ENCODE assay signal across 15 cellular contexts in the genomic region with DNA sequence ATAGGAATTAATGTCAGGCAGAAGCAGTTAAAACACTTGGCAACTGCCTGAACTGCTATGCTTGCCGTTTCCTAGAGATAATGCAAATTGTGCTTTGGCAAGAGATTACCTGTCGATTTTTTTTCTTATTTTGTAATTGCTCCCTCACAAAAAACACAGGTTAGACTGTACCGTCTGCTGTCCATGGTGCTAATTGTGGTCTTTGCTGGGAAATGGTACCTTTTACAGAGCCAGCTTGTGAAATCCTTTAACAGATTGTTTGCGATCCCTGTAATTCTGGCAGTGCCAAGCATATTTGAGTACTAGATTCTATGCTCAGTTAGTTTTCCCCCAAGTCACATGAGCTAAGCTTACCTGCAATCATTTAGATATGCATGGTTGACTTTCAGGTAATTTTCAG.
DNase-seq lines count a peak whose midpoint lies in the region; TF ChIP-seq lines count a peak whose summit lies in the region.
"Had no signal": no experiment of that assay in that cellular context is flagged by ENCODE, and none has a peak within 500 bp of the region (broad histone marks: within the 10 kb centered on the region; RNA-seq: fewer than 3 reads in every experiment).

No MANE protein-coding gene starts in this region.

- CTCF ChIA-PET in activated CD4-positive, alpha-beta memory T cell treated with anti-CD3 and anti-CD28 coated beads for 36 hours (lab: Charles Lee): no interaction called here

- peaks cover 22% of the 10 kb centered on the region for H3K4me1 Mint-ChIP-seq in neural crest cell
- no peaks in the 10 kb centered on the region for H3K4me1 Mint-ChIP-seq in activated CD4-positive, alpha-beta memory T cell treated with anti-CD3 and anti-CD28 coated beads for 36 hours (ENCODE audit: low read depth)
- H3K4me1 Mint-ChIP-seq: activated CD8-positive, alpha-beta memory T cell treated with anti-CD3 and anti-CD28 coated beads, Interleukin-2, amount 10 ng/mL, durations not matched to agents 7 days and 5 days; activated naive CD8-positive, alpha-beta T cell treated with anti-CD3 and anti-CD28 coated beads, Interleukin-2, amount 10 ng/mL, durations not matched to agents 7 days and 5 days; CD8-positive, alpha-beta memory T cell had no signal

- H3K27ac Mint-ChIP-seq in neural crest cell (ENCODE audit: unreplicated experiment): no peak overlapping the region
- no peak overlapping the region for H3K27ac Mint-ChIP-seq in activated CD4-positive, alpha-beta memory T cell treated with anti-CD3 and anti-CD28 coated beads for 36 hours
- H3K27ac Mint-ChIP-seq: activated CD8-positive, alpha-beta memory T cell treated with anti-CD3 and anti-CD28 coated beads, Interleukin-2, amount 10 ng/mL, durations not matched to agents 7 days and 5 days; activated naive CD8-positive, alpha-beta T cell treated with anti-CD3 and anti-CD28 coated beads, Interleukin-2, amount 10 ng/mL, durations not matched to agents 7 days and 5 days; CD8-positive, alpha-beta memory T cell had no signal

- no peak overlapping the region for H3K4me3 Mint-ChIP-seq in neural crest cell
- H3K4me3 Mint-ChIP-seq in activated CD4-positive, alpha-beta memory T cell treated with anti-CD3 and anti-CD28 coated beads for 36 hours: no peak overlapping the region
- H3K4me3 Mint-ChIP-seq: activated CD8-positive, alpha-beta memory T cell treated with anti-CD3 and anti-CD28 coated beads, Interleukin-2, amount 10 ng/mL, durations not matched to agents 7 days and 5 days; activated naive CD8-positive, alpha-beta T cell treated with anti-CD3 and anti-CD28 coated beads, Interleukin-2, amount 10 ng/mL, durations not matched to agents 7 days and 5 days; CD8-positive, alpha-beta memory T cell had no signal

- intact Hi-C loops in activated CD4-positive, alpha-beta memory T cell treated with anti-CD3 and anti-CD28 coated beads for 36 hours (cut with micrococcal nuclease): no loop called here

- TF ChIP-seq CTCF in neural crest cell (conservative IDR thresholded peaks at IDR 0.05): no peak

- DNase-seq in NCI-H1092 treated with DMSO at 0.1 percent for 48 hours (lab: John Stamatoyannopoulos, UW) (peak; percentile 4), NCI-H1092 (lab: John Stamatoyannopoulos, UW) (no peak), NCI-H2081 (lab: John Stamatoyannopoulos, UW) (peak; percentile 83 to 97), amniotic epithelial cell (ENCODE audit: low read depth) (peak; percentile 37), neural crest cell (ENCODE audit: low read depth, low spot score) (peak; percentile 2)
- no peak for DNase-seq in activated CD4-positive, alpha-beta memory T cell treated with anti-CD3 and anti-CD28 coated beads for 36 hours
- no peak for DNase-seq in stimulated activated CD4-positive, alpha-beta T cell treated with anti-CD3 and anti-CD28 coated beads, Interleukin-1b, Interleukin-23, amount 100 ng/mL, for 48 hours
- no peak for DNase-seq in activated effector memory CD4-positive, alpha-beta T cell treated with Interleukin-2 at 50 U/mL for 16 hours
- DNase-seq: activated CD8-positive, alpha-beta memory T cell treated with anti-CD3 and anti-CD28 coated beads, Interleukin-2, amount 10 ng/mL, durations not matched to agents 7 days and 5 days; activated naive CD8-positive, alpha-beta T cell treated with anti-CD3 and anti-CD28 coated beads, Interleukin-2, amount 10 ng/mL, durations not matched to agents 7 days and 5 days; CD8-positive, alpha-beta memory T cell; colonic mucosa; NCI-H226; ovary; stimulated activated CD4-positive, alpha-beta T cell treated with anti-CD3 and anti-CD28 coated beads, Interleukin-12 subunit alpha, Interleukin-12 subunit beta, amount 100 ng/mL, for 4 hours had no signal

- no peaks in the 10 kb centered on the region for H3K36me3 Mint-ChIP-seq in neural crest cell (ENCODE audit: low read depth)
- H3K36me3 Mint-ChIP-seq in activated CD4-positive, alpha-beta memory T cell treated with anti-CD3 and anti-CD28 coated beads for 36 hours: no peaks in the 10 kb centered on the region
- H3K36me3 Mint-ChIP-seq: activated CD8-positive, alpha-beta memory T cell treated with anti-CD3 and anti-CD28 coated beads, Interleukin-2, amount 10 ng/mL, durations not matched to agents 7 days and 5 days; activated naive CD8-positive, alpha-beta T cell treated with anti-CD3 and anti-CD28 coated beads, Interleukin-2, amount 10 ng/mL, durations not matched to agents 7 days and 5 days; CD8-positive, alpha-beta memory T cell had no signal

- H3K9me3 Mint-ChIP-seq in neural crest cell: no peaks in the 10 kb centered on the region
- peaks cover 7% of the 10 kb centered on the region for H3K9me3 Mint-ChIP-seq in activated CD4-positive, alpha-beta memory T cell treated with anti-CD3 and anti-CD28 coated beads for 36 hours

- H3K27me3 Mint-ChIP-seq in neural crest cell (ENCODE audit: low read depth): no peaks in the 10 kb centered on the region
- no peaks in the 10 kb centered on the region for H3K27me3 Mint-ChIP-seq in activated CD4-positive, alpha-beta memory T cell treated with anti-CD3 and anti-CD28 coated beads for 36 hours
- H3K27me3 Mint-ChIP-seq: activated CD8-positive, alpha-beta memory T cell treated with anti-CD3 and anti-CD28 coated beads, Interleukin-2, amount 10 ng/mL, durations not matched to agents 7 days and 5 days; activated naive CD8-positive, alpha-beta T cell treated with anti-CD3 and anti-CD28 coated beads, Interleukin-2, amount 10 ng/mL, durations not matched to agents 7 days and 5 days; CD8-positive, alpha-beta memory T cell had no signal

- POLR2A ChIA-PET in activated CD4-positive, alpha-beta memory T cell treated with anti-CD3 and anti-CD28 coated beads for 36 hours (lab: Charles Lee): no interaction called here

Comparison
In these comparisons a context has a peak if more than half of its experiments do, and no peak if none do; other contexts are left out.
1. DNase-seq: peak in NCI-H1092 treated with DMSO at 0.1 percent for 48 hours (single experiment), NCI-H2081 (2 of 2), amniotic epithelial cell (single experiment) and neural crest cell (single experiment); none in NCI-H1092 (single experiment), activated CD4-positive, alpha-beta memory T cell treated with anti-CD3 and anti-CD28 coated beads for 36 hours (single experiment), stimulated activated CD4-positive, alpha-beta T cell treated with anti-CD3 and anti-CD28 coated beads, Interleukin-1b, Interleukin-23, amount 100 ng/mL, for 48 hours (single experiment) and activated effector memory CD4-positive, alpha-beta T cell treated with Interleukin-2 at 50 U/mL for 16 hours (single experiment).